8 cellular contexts compared by ENCODE assay signal in genomic region chr21:45074818-45075605, GRCh38. TPM values are rescaled to one million over a fixed set of nuclear protein-coding genes. Genes with fewer than 3 reads are reported as not detected.
DNase-seq lines count a peak whose midpoint lies in the region; ATAC-seq and TF ChIP-seq lines count a peak whose summit lies in the region.

No MANE protein-coding gene starts in this region.

- H3K4me3 ChIP-seq in duodenal mucosa (ENCODE audit: low read depth in 1 of 2, low read length in 2 of 2) = peak overlapping the region; percentile 71 to 79
- peak overlapping the region; percentile 56 to 96 (median 78) for H3K4me3 ChIP-seq in subcutaneous abdominal adipose tissue (ENCODE audit: low read depth in 1 of 5, low read length in 5 of 5)

- H3K4me3 Mint-ChIP-seq in T-helper 1 cell treated with Interleukin-12 subunit alpha and Interleukin-12 subunit beta and Interleukin-4 antibody, amounts not matched to agents 30 μg/mL and 1 μg/mL, for 36 hours = peak overlapping the region; percentile 81

- H3K27ac ChIP-seq in duodenal mucosa (ENCODE audit: low read depth, low read length) (no peak overlapping the region), subcutaneous abdominal adipose tissue (ENCODE audit: low read depth, low read length) (no peak overlapping the region)

- DNase-seq in GM10266 (ENCODE audit: extremely low spot score) (peak; percentile 58), lung microvascular endothelial cell (ENCODE audit: low read depth in 2 of 2) (peak; percentile 55 to 60), ureter (ENCODE audit: low spot score) (no peak)

- peaks cover 15 to 18% of the 10 kb centered on the region in 2 donors for H3K27me3 ChIP-seq in duodenal mucosa (ENCODE audit: control insufficient read depth in 1 of 2, insufficient read depth in 2 of 2, low read length in 2 of 2)
- H3K27me3 ChIP-seq in subcutaneous abdominal adipose tissue (ENCODE audit: control insufficient read depth in 5 of 5, insufficient read depth in 4 of 5, low read length in 5 of 5) = no peaks in the 10 kb centered on the region

- no peak for TF ChIP-seq CTCF in GM10266 (IDR thresholded peaks at IDR 0.05; ENCODE audit: control insufficient read depth, insufficient read depth, low read depth, missing control alignments)

- ATAC-seq in HG03108 (IDR thresholded peaks at IDR 0.05; ENCODE audit: unreplicated experiment) = peak; percentile 13
- no peak for ATAC-seq in HG02610 (IDR thresholded peaks at IDR 0.05; ENCODE audit: unreplicated experiment)

- H3K36me3 ChIP-seq in duodenal mucosa (ENCODE audit: control insufficient read depth in 1 of 2, insufficient read depth in 2 of 2, low read length in 2 of 2) = no peaks in the 10 kb centered on the region
- H3K36me3 ChIP-seq in subcutaneous abdominal adipose tissue (ENCODE audit: control insufficient read depth in 5 of 5, insufficient read depth in 5 of 5, low read length in 5 of 5) = no peaks in the 10 kb centered on the region

- H3K36me3 Mint-ChIP-seq in T-helper 1 cell treated with Interleukin-12 subunit alpha and Interleukin-12 subunit beta and Interleukin-4 antibody, amounts not matched to agents 30 μg/mL and 1 μg/mL, for 36 hours (ENCODE audit: low read depth) = peaks cover 5% of the 10 kb centered on the region

- peaks cover 45% of the 10 kb centered on the region for H3K4me1 Mint-ChIP-seq in T-helper 1 cell treated with Interleukin-12 subunit alpha and Interleukin-12 subunit beta and Interleukin-4 antibody, amounts not matched to agents 30 μg/mL and 1 μg/mL, for 36 hours (ENCODE audit: low read depth)

- peaks cover 14 to 17% of the 10 kb centered on the region in 2 donors for H3K4me1 ChIP-seq in duodenal mucosa (ENCODE audit: control insufficient read depth in 1 of 2, insufficient read depth in 2 of 2, low read length in 2 of 2)
- H3K4me1 ChIP-seq in subcutaneous abdominal adipose tissue (ENCODE audit: control insufficient read depth in 5 of 5, insufficient read depth in 5 of 5, low read length in 5 of 5) = peaks cover 3 to 34% (median 31%) of the 10 kb centered on the region in 5 donors

- H3K27me3 Mint-ChIP-seq in T-helper 1 cell treated with Interleukin-12 subunit alpha and Interleukin-12 subunit beta and Interleukin-4 antibody, amounts not matched to agents 30 μg/mL and 1 μg/mL, for 36 hours (ENCODE audit: low read depth) = peaks cover 4% of the 10 kb centered on the region

- no peaks in the 10 kb centered on the region for H3K9me3 Mint-ChIP-seq in T-helper 1 cell treated with Interleukin-12 subunit alpha and Interleukin-12 subunit beta and Interleukin-4 antibody, amounts not matched to agents 30 μg/mL and 1 μg/mL, for 36 hours

- H3K9ac ChIP-seq in duodenal mucosa (ENCODE audit: low read depth in 1 of 2, low read length in 2 of 2) (peak overlapping the region; percentile 48 to 72), subcutaneous abdominal adipose tissue (ENCODE audit: low read length in 5 of 5) (peak overlapping the region in 4 of 5 donors; percentile 40 to 72 (median 54))

- H3K9me3 ChIP-seq in duodenal mucosa (ENCODE audit: control insufficient read depth in 1 of 2, low read length in 2 of 2) = no peaks in the 10 kb centered on the region
- no peaks in the 10 kb centered on the region for H3K9me3 ChIP-seq in subcutaneous abdominal adipose tissue (ENCODE audit: control insufficient read depth in 5 of 5, low read length in 5 of 5)

- peak overlapping the region; percentile 70 for H3K27ac Mint-ChIP-seq in T-helper 1 cell treated with Interleukin-12 subunit alpha and Interleukin-12 subunit beta and Interleukin-4 antibody, amounts not matched to agents 30 μg/mL and 1 μg/mL, for 36 hours

RNA-seq across cellular contexts. Expression of gene ADARB1, which starts 0.6 kb away (rescaled TPM):
- total RNA-seq in lung microvascular endothelial cell (15.3 and 23.8 TPM in 2 replicates), ureter (23.9 TPM)
